In genomic region chr12:4643747-4644146, GRCh38 we compare ENCODE assay signal across 25 cellular contexts. TPM values are rescaled to one million over a fixed set of nuclear protein-coding genes. Genes with fewer than 3 reads are reported as not detected.
A peak's percentile ranks its signal among the peaks of the same experiment; 100 is the strongest.
DNase-seq lines count a peak whose midpoint lies in the region; ATAC-seq and TF ChIP-seq lines count a peak whose summit lies in the region.
"Had no signal": no experiment of that assay in that cellular context is flagged by ENCODE, and none has a peak within 500 bp of the region (broad histone marks: within the 10 kb centered on the region; RNA-seq: fewer than 3 reads in every experiment).

No MANE protein-coding gene starts in this region.

- CTCF ChIA-PET in GM10248 (lab: Yijun Ruan, JAX): interaction anchor here (1.0 to 3.3 kb wide), 7 partner anchors 14 to 222 kb away, joined by 3 to 13 read pairs (median 4); no protein-coding TSS in a partner anchor

- ATAC-seq in GM19043 (IDR thresholded peaks at IDR 0.05; ENCODE audit: low read depth, unreplicated experiment) (peak; percentile 60), HG02884 (IDR thresholded peaks at IDR 0.05; ENCODE audit: unreplicated experiment) (peak; percentile 73)
- ATAC-seq: activated naive CD8-positive, alpha-beta T cell treated with anti-CD3 and anti-CD28 coated beads, Interleukin-2, amount 50 U/mL, for 24 hours; body of pancreas; natural killer cell; pancreas; PC-3; right cardiac atrium had no signal

- H3K4me3 ChIP-seq in endodermal cell (ENCODE audit: low read length): no peak overlapping the region
- H3K4me3 ChIP-seq: body of pancreas, pancreas had no signal

- no peaks in the 10 kb centered on the region for H3K27me3 Mint-ChIP-seq in endodermal cell (ENCODE audit: insufficient read depth)
- H3K27me3 Mint-ChIP-seq: activated naive CD8-positive, alpha-beta T cell treated with anti-CD3 and anti-CD28 coated beads, Interleukin-2, amount 50 U/mL, for 24 hours had no signal

- no peak overlapping the region for H3K27ac ChIP-seq in endodermal cell (ENCODE audit: low read depth, low read length)
- H3K27ac ChIP-seq: body of pancreas, KMS-11, pancreas had no signal

- no peak for TF ChIP-seq CTCF in GM10248 (IDR thresholded peaks at IDR 0.05; ENCODE audit: control extremely low read depth, extremely low read depth, low read depth, missing control alignments)
- TF ChIP-seq CTCF in endodermal cell (conservative IDR thresholded peaks at IDR 0.05): no peak

- peaks cover 5% of the 10 kb centered on the region for H3K4me1 ChIP-seq in endodermal cell (ENCODE audit: control insufficient read depth, insufficient read depth, low read length)
- H3K4me1 ChIP-seq: BE2C had no signal

- H3K36me3 ChIP-seq in endodermal cell (ENCODE audit: control insufficient read depth, insufficient read depth, low read length): no peaks in the 10 kb centered on the region
- H3K36me3 ChIP-seq: BE2C, pancreas had no signal

- H3K9ac ChIP-seq in endodermal cell (ENCODE audit: extremely low read depth, low read length, poor library complexity, severe bottlenecking): no peak overlapping the region
- H3K9ac ChIP-seq: KMS-11 had no signal

- no peak overlapping the region for H3K4me3 Mint-ChIP-seq in endodermal cell
- H3K4me3 Mint-ChIP-seq: activated CD4-positive, alpha-beta T cell treated with anti-CD3 and anti-CD28 coated beads, Interleukin-2, amount 10 ng/mL, durations not matched to agents 24 days and 14 days; activated naive CD8-positive, alpha-beta T cell treated with anti-CD3 and anti-CD28 coated beads, Interleukin-2, amount 50 U/mL, for 24 hours; natural killer cell; type B pancreatic cell had no signal

- H3K27ac Mint-ChIP-seq in endodermal cell: no peak overlapping the region
- H3K27ac Mint-ChIP-seq: activated CD4-positive, alpha-beta T cell treated with anti-CD3 and anti-CD28 coated beads, Interleukin-2, amount 10 ng/mL, durations not matched to agents 24 days and 14 days; activated naive CD8-positive, alpha-beta T cell treated with anti-CD3 and anti-CD28 coated beads, Interleukin-2, amount 50 U/mL, for 24 hours; natural killer cell; type B pancreatic cell had no signal

- H3K36me3 Mint-ChIP-seq in endodermal cell (ENCODE audit: low read depth): no peaks in the 10 kb centered on the region
- H3K36me3 Mint-ChIP-seq: natural killer cell, type B pancreatic cell had no signal

- 84 to 94% methylated on average over 5 to 6 of the region's 6 CpGs for WGBS in endodermal cell (ENCODE audit: insufficient coverage in 1 of 2, insufficient read length in 1 of 2), 2 experiments

- no peaks in the 10 kb centered on the region for H3K9me3 Mint-ChIP-seq in endodermal cell
- H3K9me3 Mint-ChIP-seq: activated CD4-positive, alpha-beta T cell treated with anti-CD3 and anti-CD28 coated beads, Interleukin-2, amount 10 ng/mL, durations not matched to agents 24 days and 14 days; activated naive CD8-positive, alpha-beta T cell treated with anti-CD3 and anti-CD28 coated beads, Interleukin-2, amount 50 U/mL, for 24 hours; natural killer cell; type B pancreatic cell had no signal

- peak; percentile 35 for DNase-seq in GM10248 (ENCODE audit: extremely low spot score)
- peak; percentile 54 for DNase-seq in NOMO-1 treated with dmso at 0.1 percent for 144 hours (lab: John Stamatoyannopoulos, UW; ENCODE audit: unreplicated experiment)
- DNase-seq in endodermal cell: no peak
- no peak for DNase-seq in NCI-H2196 treated with DMSO at 0.1 percent for 48 hours (lab: John Stamatoyannopoulos, UW; ENCODE audit: unreplicated experiment)
- no peak for DNase-seq in NCI-H345 (lab: John Stamatoyannopoulos, UW)
- DNase-seq in COLO668 (lab: John Stamatoyannopoulos, UW; ENCODE audit: unreplicated experiment): no peak
- DNase-seq: activated CD4-positive, alpha-beta T cell treated with anti-CD3 and anti-CD28 coated beads, Interleukin-2, amount 10 ng/mL, durations not matched to agents 24 days and 14 days; activated naive CD8-positive, alpha-beta T cell treated with anti-CD3 and anti-CD28 coated beads, Interleukin-2, amount 50 U/mL, for 24 hours; BE2C; body of pancreas; Caco-2; DND-41; GOT3; mesendoderm; natural killer cell; NCI-H526 treated with DMSO at 0.1 percent for 48 hours; pancreas; PC-3; right cardiac atrium; stimulated activated CD4-positive, alpha-beta T cell treated with anti-CD3 and anti-CD28 coated beads, Interleukin-12 subunit alpha, Interleukin-12 subunit beta, amount 100 ng/mL, for 4 hours; T-helper 1 cell had no signal

- POLR2A ChIA-PET in GM10248 (lab: Yijun Ruan, JAX): no interaction called here

- no peaks in the 10 kb centered on the region for H3K9me3 ChIP-seq in endodermal cell (ENCODE audit: control insufficient read depth, low read length)
- H3K9me3 ChIP-seq: BE2C, body of pancreas, Caco-2, pancreas had no signal

- H3K4me1 Mint-ChIP-seq in endodermal cell: peaks cover 9% of the 10 kb centered on the region

- no peaks in the 10 kb centered on the region for H3K27me3 ChIP-seq in endodermal cell (ENCODE audit: control insufficient read depth, insufficient read depth, low read length, poor library complexity, severe bottlenecking)
- H3K27me3 ChIP-seq: body of pancreas, pancreas had no signal

RNA-seq across cellular contexts. Expression of gene AKAP3, which starts 5.1 kb away (rescaled TPM):
- total RNA-seq in endodermal cell: 1 to 10 TPM in 1 of 2 donors, under 1 TPM in 1; 0.69 to 3.4 TPM
- polyA plus RNA-seq in endodermal cell (2013, experiment 1 of 2): 1.9 TPM
- 1.7 TPM for polyA plus RNA-seq in endodermal cell (2013, experiment 2 of 2)

RNA-seq across cellular contexts. Expression of gene NDUFA9, which starts 5.2 kb away (rescaled TPM):
- 100 to 1,000 TPM in 1 of 2 donors, 10 to 100 TPM in 1; 55.3 to 158 TPM for total RNA-seq in endodermal cell
- polyA plus RNA-seq in endodermal cell (2013, experiment 1 of 2): 54.4 TPM
- 43.5 TPM for polyA plus RNA-seq in endodermal cell (2013, experiment 2 of 2)

Comparison
In these comparisons a context has a peak if more than half of its experiments do, and no peak if none do; other contexts are left out.
1. DNase-seq: peak in GM10248 (single experiment) and NOMO-1 treated with dmso at 0.1 percent for 144 hours (single experiment); none in endodermal cell (single experiment), NCI-H2196 treated with DMSO at 0.1 percent for 48 hours (single experiment), NCI-H345 (single experiment) and COLO668 (single experiment).